Comparison of ENCODE assay signal across 8 cellular contexts in the genomic region with DNA sequence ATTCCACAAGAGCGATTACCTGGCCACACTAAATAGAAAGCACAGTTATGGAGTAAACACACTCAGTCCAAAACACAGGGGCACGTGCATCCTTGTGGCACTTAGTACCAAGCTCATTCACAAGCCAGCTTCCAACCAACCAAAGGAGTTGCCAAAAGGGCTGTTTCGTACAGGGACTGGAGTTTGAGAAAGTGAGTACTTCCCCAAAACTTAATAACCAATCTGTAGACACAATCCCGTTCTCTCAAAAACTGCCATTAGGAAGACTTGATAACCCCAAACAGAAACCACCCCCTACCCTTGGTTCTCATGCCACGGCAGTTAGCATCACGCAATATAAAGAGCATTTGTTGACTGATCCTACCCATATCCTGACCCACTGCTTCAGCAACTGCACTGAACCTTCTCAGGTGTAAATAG.
DNase-seq lines count a peak whose midpoint lies in the region; ATAC-seq and TF ChIP-seq lines count a peak whose summit lies in the region.

No MANE protein-coding gene starts in this region.

- peak overlapping the region; percentile 44 to 80 (median 68) for H3K4me3 ChIP-seq in heart right ventricle

- peak overlapping the region in 9 of 10 donors; percentile 67 to 91 (median 83) for H3K27ac ChIP-seq in heart right ventricle

- H3K9me3 Mint-ChIP-seq in activated CD8-positive, alpha-beta T cell treated with anti-CD3 and anti-CD28 coated beads for 36 hours = no peaks in the 10 kb centered on the region

- POLR2A ChIA-PET in activated CD8-positive, alpha-beta T cell treated with anti-CD3 and anti-CD28 coated beads for 36 hours (lab: Charles Lee) = interaction anchor here (1.3 kb wide), 1 partner anchor 126 kb away, joined by 3 read pairs; no protein-coding TSS in a partner anchor

- no peaks in the 10 kb centered on the region for H3K27me3 Mint-ChIP-seq in activated CD8-positive, alpha-beta T cell treated with anti-CD3 and anti-CD28 coated beads for 36 hours

- no peaks in the 10 kb centered on the region for H3K9me3 ChIP-seq in heart right ventricle

- ATAC-seq in HG02973 (IDR thresholded peaks at IDR 0.05; ENCODE audit: unreplicated experiment) = peak; percentile 18
- ATAC-seq in activated CD8-positive, alpha-beta T cell treated with anti-CD3 and anti-CD28 coated beads for 36 hours = no peak
- peak in 4 of 8 donors; percentile 2 to 23 (median 7) for ATAC-seq in heart right ventricle

- no peaks in the 10 kb centered on the region for H3K36me3 Mint-ChIP-seq in activated CD8-positive, alpha-beta T cell treated with anti-CD3 and anti-CD28 coated beads for 36 hours (ENCODE audit: low read depth)

- no peaks in the 10 kb centered on the region for H3K36me3 ChIP-seq in heart right ventricle

- TF ChIP-seq CTCF in activated CD8-positive, alpha-beta T cell treated with anti-CD3 and anti-CD28 coated beads for 36 hours (IDR thresholded peaks at IDR 0.05) = no peak
- TF ChIP-seq CTCF in heart right ventricle (IDR thresholded peaks at IDR 0.05) = no peak

- no peaks in the 10 kb centered on the region for H3K27me3 ChIP-seq in heart right ventricle

- H3K27ac Mint-ChIP-seq in activated CD8-positive, alpha-beta T cell treated with anti-CD3 and anti-CD28 coated beads for 36 hours = no peak overlapping the region

- 36 to 46% methylated on average over 6 of the region's 6 CpGs for WGBS in heart right ventricle, 2 donors

- H3K4me1 ChIP-seq in heart right ventricle = peaks cover 0 to 83% (median 41%) of the 10 kb centered on the region in 9 donors

- DNase-seq in ELF-1 (ENCODE audit: low read depth, low spot score) (peak; percentile 12), heart right ventricle (no peak), putamen (ENCODE audit: low spot score) (peak; percentile 58), activated gamma-delta T cell treated with Interleukin-2 at 50 U/mL for 16 hours (no peak), NCI-H82 treated with DMSO at 0.1 percent for 48 hours (lab: John Stamatoyannopoulos, UW; ENCODE audit: unreplicated experiment) (no peak), ecto neural progenitor cell (ENCODE audit: low spot score) (no peak)
- no peak for DNase-seq in activated CD8-positive, alpha-beta T cell treated with anti-CD3 and anti-CD28 coated beads for 36 hours

- peaks cover 34% of the 10 kb centered on the region for H3K4me1 Mint-ChIP-seq in activated CD8-positive, alpha-beta T cell treated with anti-CD3 and anti-CD28 coated beads for 36 hours (ENCODE audit: low read depth)

- intact Hi-C loops in activated CD8-positive, alpha-beta T cell treated with anti-CD3 and anti-CD28 coated beads for 36 hours (cut with micrococcal nuclease) = loop anchor here (5.0 kb wide), 1 partner anchor 210 kb away; no protein-coding TSS in a partner anchor
- intact Hi-C loops in heart right ventricle (cut with DNase I) = loop anchor here in 7 of 10 donors (2.0 to 10.0 kb wide), 5 partner anchors 93 to 207 kb away; a partner anchor contains a TSS

- H3K4me3 Mint-ChIP-seq in activated CD8-positive, alpha-beta T cell treated with anti-CD3 and anti-CD28 coated beads for 36 hours = peak overlapping the region; percentile 77

- CTCF ChIA-PET in activated CD8-positive, alpha-beta T cell treated with anti-CD3 and anti-CD28 coated beads for 36 hours (lab: Charles Lee) = no interaction called here

Comparison
In these comparisons a context has a peak if more than half of its experiments do, and no peak if none do; other contexts are left out.
1. DNase-seq: peak in ELF-1 (single experiment) and putamen (single experiment); none in activated CD8-positive, alpha-beta T cell treated with anti-CD3 and anti-CD28 coated beads for 36 hours (single experiment), heart right ventricle (0 of 2), activated gamma-delta T cell treated with Interleukin-2 at 50 U/mL for 16 hours (single experiment), NCI-H82 treated with DMSO at 0.1 percent for 48 hours (single experiment) and ecto neural progenitor cell (single experiment).